In the genomic region with DNA sequence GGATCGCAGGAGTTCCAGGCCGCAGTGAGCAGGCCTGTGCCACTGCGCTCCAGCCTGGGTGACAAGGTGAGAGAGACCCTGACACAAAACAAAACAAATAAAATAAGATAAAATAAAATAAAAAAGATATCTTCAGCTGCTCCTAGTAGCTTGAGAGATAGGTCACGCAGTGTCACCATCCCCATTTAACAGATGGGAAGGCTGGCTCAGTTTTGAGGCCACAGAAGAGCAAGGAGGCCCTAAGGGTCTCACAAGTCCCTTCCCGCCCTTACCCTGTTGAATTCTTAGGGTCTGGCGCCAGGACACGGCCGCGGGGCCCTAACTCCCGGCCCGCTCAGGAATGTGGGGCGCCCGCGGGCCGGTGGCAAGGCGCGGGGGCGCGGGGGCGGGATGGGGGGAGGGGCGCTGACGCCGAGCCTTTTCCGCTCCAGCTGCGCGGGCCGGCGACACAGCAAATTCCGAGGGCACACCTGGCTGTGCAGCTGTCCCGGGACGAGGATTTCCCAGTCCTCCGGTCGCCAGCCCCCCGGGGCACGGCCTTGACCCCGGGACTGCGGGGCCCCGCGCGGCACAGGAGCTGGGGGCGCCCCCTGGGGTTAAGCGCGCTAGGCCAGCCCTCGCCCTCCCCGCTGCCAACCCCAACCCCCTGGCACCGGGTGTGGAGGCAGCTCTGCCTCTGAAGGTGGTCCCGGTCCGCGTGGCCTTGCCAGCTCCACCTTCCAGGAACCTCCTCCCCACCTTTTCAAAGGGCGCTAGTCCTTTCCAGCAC, we compare ENCODE assay signal across 10 cellular contexts. TPM values are rescaled to one million over a fixed set of nuclear protein-coding genes. Genes with fewer than 3 reads are reported as not detected.
DNase-seq lines count a peak whose midpoint lies in the region; ATAC-seq and TF ChIP-seq lines count a peak whose summit lies in the region.
"Had no signal": no experiment of that assay in that cellular context is flagged by ENCODE, and none has a peak within 500 bp of the region (broad histone marks: within the 10 kb centered on the region; RNA-seq: fewer than 3 reads in every experiment).

No MANE protein-coding gene starts in this region.

- H3K36me3 ChIP-seq in Panc1 (ENCODE audit: control insufficient read depth, insufficient read depth, low read length) (no peaks in the 10 kb centered on the region), PC-3 (ENCODE audit: low read depth, low read length) (no peaks in the 10 kb centered on the region)

- H3K27me3 Mint-ChIP-seq in naive B cell: peaks cover 10 to 50% (median 33%) of the 10 kb centered on the region in 3 donors

- CTCF ChIA-PET in AG04450 (lab: Charles Lee): interaction anchor here (0.6 to 7.2 kb wide), 3 partner anchors 16 to 332 kb away, joined by 3 to 38 read pairs (median 12); a partner anchor contains a TSS
- CTCF ChIA-PET in Panc1 (lab: Charles Lee): interaction anchor here (0.6 to 0.7 kb wide), 2 partner anchors 16 to 1871 kb away, joined by 3 to 4 read pairs; a partner anchor contains a TSS
- CTCF ChIA-PET in PC-3 (lab: Charles Lee): no interaction called here

- no peak overlapping the region for H2AFZ ChIP-seq in PC-3 (ENCODE audit: low read length)

- peaks cover 0 to 5% (median 4%) of the 10 kb centered on the region in 3 donors for H3K4me1 Mint-ChIP-seq in naive B cell

- H3K27ac ChIP-seq in AG04450 (ENCODE audit: low read depth, low read length): no peak overlapping the region
- no peak overlapping the region for H3K27ac ChIP-seq in Panc1 (ENCODE audit: low read length)
- no peak overlapping the region for H3K27ac ChIP-seq in coronary artery
- no peak overlapping the region for H3K27ac ChIP-seq in PC-3 (ENCODE audit: low read length)

- POLR2A ChIA-PET in AG04450 (lab: Yijun Ruan, JAX) (no interaction called here), Panc1 (lab: Charles Lee) (interaction anchor here (0.6 kb wide), 1 partner anchor 22 kb away, joined by 3 read pairs; no protein-coding TSS in a partner anchor), PC-3 (lab: Charles Lee; ENCODE audit: unreplicated experiment) (no interaction called here)

- no peaks in the 10 kb centered on the region for H3K9me3 ChIP-seq in AG04450 (ENCODE audit: control insufficient read depth, insufficient read depth, low read length)
- no peaks in the 10 kb centered on the region for H3K9me3 ChIP-seq in Panc1 (ENCODE audit: control insufficient read depth, insufficient read depth, low read depth, low read length)
- no peaks in the 10 kb centered on the region for H3K9me3 ChIP-seq in PC-3 (ENCODE audit: low read length)

- H3K27ac Mint-ChIP-seq in naive B cell: no peak overlapping the region

- no peaks in the 10 kb centered on the region for H3K9me3 Mint-ChIP-seq in naive B cell

- H3K36me3 Mint-ChIP-seq in naive B cell: no peaks in the 10 kb centered on the region

- no peak overlapping the region for H3K9ac ChIP-seq in PC-3 (ENCODE audit: low read length)

- intact Hi-C loops in Panc1 (cut with micrococcal nuclease; ENCODE audit: unreplicated experiment): no loop called here
- intact Hi-C loops in PC-3 (cut with micrococcal nuclease): no loop called here

- no peaks in the 10 kb centered on the region for H3F3A ChIP-seq in PC-3 (ENCODE audit: low read length, unreplicated experiment)

- no peak for TF ChIP-seq CTCF in AG04450 (IDR thresholded peaks at IDR 0.05; ENCODE audit: low read depth, low read length)
- TF ChIP-seq CTCF in Panc1 (IDR thresholded peaks at IDR 0.05): no peak
- no peak for TF ChIP-seq CTCF in coronary artery (IDR thresholded peaks at IDR 0.05)
- TF ChIP-seq CTCF in PC-3 (conservative IDR thresholded peaks at IDR 0.05; ENCODE audit: low read depth, low read length): no peak

- H3K4me1 ChIP-seq in Panc1 (ENCODE audit: control insufficient read depth, insufficient read depth, low read length) (no peaks in the 10 kb centered on the region), PC-3 (ENCODE audit: insufficient read depth, low read length) (no peaks in the 10 kb centered on the region)

- peak overlapping the region; percentile 29; the same call in 1 of the 2 replicates for H3K4me3 ChIP-seq in AG04450 (ENCODE audit: low read depth, low read length)
- H3K4me3 ChIP-seq in Panc1 (ENCODE audit: low read depth in 2 of 2, low read length in 2 of 2): peak overlapping the region; percentile 12 to 20; a peak in 2 of 4 replicates
- H3K4me3 ChIP-seq in coronary artery: peak overlapping the region; percentile 61
- no peak overlapping the region for H3K4me3 ChIP-seq in PC-3 (ENCODE audit: low read length)

- no peaks in the 10 kb centered on the region for H3K79me2 ChIP-seq in PC-3 (ENCODE audit: low read length)

- H3K4me2 ChIP-seq in PC-3 (ENCODE audit: low read length): no peak overlapping the region

- BruUV-seq in Panc1 (replicated peaks; lab: Mats Ljungman, UMichigan) (no TSS peak), PC-3 (replicated peaks; lab: Mats Ljungman, UMichigan) (no TSS peak)

- H3K4me3 Mint-ChIP-seq in naive B cell: peak overlapping the region in 6 of 8 donors; percentile 28 to 80 (median 56)

- ATAC-seq in Panc1 (0 out of 2 replicates have a peak, but pooled peaks have one; percentile 15), naive B cell (ENCODE audit: low read depth in 2 of 2) (no peak), PC-3 (no peak), GM19455 (IDR thresholded peaks at IDR 0.05; ENCODE audit: unreplicated experiment) (no peak), GM18520 (IDR thresholded peaks at IDR 0.05; ENCODE audit: unreplicated experiment) (no peak)

- H3K9me2 ChIP-seq in PC-3 (replicated peaks; ENCODE audit: low read length): no peaks in the 10 kb centered on the region

- in situ Hi-C loops in Panc1 (cut with HindIII; ENCODE audit: low pct_unique_long_range_greater_than_20kb, low sequenced_read_pairs): no loop called here

- no peaks in the 10 kb centered on the region for H4K20me1 ChIP-seq in PC-3 (ENCODE audit: low read length)

- DNase-seq in AG04450 (ENCODE audit: low read depth, low spot score): no peak
- no peak for DNase-seq in Panc1 (ENCODE audit: low read depth, low spot score)
- no peak for DNase-seq in coronary artery (ENCODE audit: low spot score)
- DNase-seq in naive B cell: no peak
- no peak for DNase-seq in PC-3
- no peak for DNase-seq in RKO (ENCODE audit: low spot score)
- DNase-seq: NCI-H82 had no signal

- peaks cover 9% of the 10 kb centered on the region for H3K27me3 ChIP-seq in AG04450 (ENCODE audit: control insufficient read depth, insufficient read depth, low read length)
- H3K27me3 ChIP-seq in Panc1 (ENCODE audit: control insufficient read depth, insufficient read depth, low read length): no peaks in the 10 kb centered on the region
- H3K27me3 ChIP-seq in PC-3 (ENCODE audit: low read length): no peaks in the 10 kb centered on the region

RNA-seq across cellular contexts. Expression of a gene that starts 10.3 kb away (rescaled TPM):
- polyA plus RNA-seq in AG04450 (2011; rRNA removed) (not detected in 2 replicates), naive B cell (ENCODE audit: low read depth in 6 of 6) (not detected)
- not detected in 2 replicates for polyA minus RNA-seq in AG04450 (2011; rRNA and poly(A)+ RNA removed)
- total RNA-seq in Panc1 (2021; ENCODE audit: unreplicated experiment) (not detected), PC-3 (2014; rRNA removed) (not detected in 2 replicates)
- not detected for polyA plus RNA-seq in Panc1 (2012; ENCODE audit: insufficient read length)
- polyA plus RNA-seq: neural cell had no signal

RNA-seq across cellular contexts. Expression of a gene that starts 15.6 kb away (rescaled TPM):
- 4.1 and 4.4 TPM in 2 replicates for polyA plus RNA-seq in AG04450 (2011; rRNA removed)
- polyA minus RNA-seq in AG04450 (2011; rRNA and poly(A)+ RNA removed): 5.4 and 5.6 TPM in 2 replicates
- 10.5 TPM for total RNA-seq in Panc1 (2021; ENCODE audit: unreplicated experiment)
- 9.7 TPM for polyA plus RNA-seq in Panc1 (2012; ENCODE audit: insufficient read length)
- polyA plus RNA-seq in naive B cell (ENCODE audit: low read depth in 6 of 6): under 1 TPM in 5 of 6 donors, not detected in 1; 0.18 to 0.73 (median 0.26) TPM
- 8.8 and 9.9 TPM in 2 replicates for total RNA-seq in PC-3 (2014; rRNA removed)

RNA-seq across cellular contexts. Expression of a gene that starts 28.9 kb away (rescaled TPM):
- polyA plus RNA-seq in AG04450 (2011; rRNA removed) (0.04 TPM in 1 of 2 replicates, not detected in the other), naive B cell (ENCODE audit: low read depth in 6 of 6) (not detected)
- polyA minus RNA-seq in AG04450 (2011; rRNA and poly(A)+ RNA removed): not detected in 2 replicates
- total RNA-seq in Panc1 (2021; ENCODE audit: unreplicated experiment) (0.28 TPM), PC-3 (2014; rRNA removed) (not detected in 2 replicates)
- polyA plus RNA-seq in Panc1 (2012; ENCODE audit: insufficient read length): 0.19 TPM
- polyA plus RNA-seq: neural cell had no signal
